Comparison of ENCODE assay signal across 7 cellular contexts in genomic region chr16:5071341-5071680, GRCh38. TPM values are rescaled to one million over a fixed set of nuclear protein-coding genes. Genes with fewer than 3 reads are reported as not detected.
DNase-seq lines count a peak whose midpoint lies in the region; ATAC-seq, FAIRE-seq and TF ChIP-seq lines count a peak whose summit lies in the region.

No MANE protein-coding gene starts in this region.

- DNase-seq in HFFc6, result no peak
- DNase-seq in stimulated activated naive B cell treated with anti-CD40 and anti-IgM and Interleukin-4, amounts not matched to agents 10 μg/mL and 1 μg/mL and 100 μg/mL, for 72 hours, result no peak
- no peak for DNase-seq in RCC 7860 (ENCODE audit: low spot score)

- peak overlapping the region; percentile 97 for H3K27ac Mint-ChIP-seq in HFFc6
- H3K27ac Mint-ChIP-seq in activated T-helper 17 cell treated with anti-CD3 and anti-CD28 coated beads, Interleukin-2, amount 50 U/mL, for 72 hours, result peak overlapping the region; percentile 98
- H3K27ac Mint-ChIP-seq in stimulated activated naive B cell treated with anti-CD40 and anti-IgM and Interleukin-4, amounts not matched to agents 10 μg/mL and 1 μg/mL and 100 μg/mL, for 72 hours, result peak overlapping the region; percentile 94

- peaks cover 23% of the 10 kb centered on the region for H3K4me1 Mint-ChIP-seq in HFFc6 (ENCODE audit: low read depth)
- H3K4me1 Mint-ChIP-seq in activated T-helper 17 cell treated with anti-CD3 and anti-CD28 coated beads, Interleukin-2, amount 50 U/mL, for 72 hours, result peaks cover 14% of the 10 kb centered on the region
- peaks cover 21 to 29% of the 10 kb centered on the region in 2 donors for H3K4me1 Mint-ChIP-seq in stimulated activated naive B cell treated with anti-CD40 and anti-IgM and Interleukin-4, amounts not matched to agents 10 μg/mL and 1 μg/mL and 100 μg/mL, for 72 hours

- no peak overlapping the region for H3K27ac ChIP-seq in iPS-20b (ENCODE audit: low read length)

- no peak overlapping the region for H3K9ac ChIP-seq in iPS-20b (ENCODE audit: low read depth, low read length)

- peak overlapping the region; percentile 98 for H3K4me3 Mint-ChIP-seq in HFFc6
- peak overlapping the region; percentile 97 for H3K4me3 Mint-ChIP-seq in activated T-helper 17 cell treated with anti-CD3 and anti-CD28 coated beads, Interleukin-2, amount 50 U/mL, for 72 hours
- H3K4me3 Mint-ChIP-seq in stimulated activated naive B cell treated with anti-CD40 and anti-IgM and Interleukin-4, amounts not matched to agents 10 μg/mL and 1 μg/mL and 100 μg/mL, for 72 hours, result peak overlapping the region; percentile 89 to 96

- peaks cover 6% of the 10 kb centered on the region for H3K27me3 Mint-ChIP-seq in HFFc6 (ENCODE audit: insufficient read depth)
- no peaks in the 10 kb centered on the region for H3K27me3 Mint-ChIP-seq in activated T-helper 17 cell treated with anti-CD3 and anti-CD28 coated beads, Interleukin-2, amount 50 U/mL, for 72 hours
- no peaks in the 10 kb centered on the region for H3K27me3 Mint-ChIP-seq in stimulated activated naive B cell treated with anti-CD40 and anti-IgM and Interleukin-4, amounts not matched to agents 10 μg/mL and 1 μg/mL and 100 μg/mL, for 72 hours

- H3K27me3 ChIP-seq in iPS-20b (ENCODE audit: insufficient read depth, low read length), result no peaks in the 10 kb centered on the region

- H3K4me1 ChIP-seq in iPS-20b (ENCODE audit: insufficient read depth, low read length), result 0 out of 2 replicates have a peak, but pooled peaks cover 4% of the 10 kb centered on the region

- no peak for ATAC-seq in activated T-helper 17 cell treated with anti-CD3 and anti-CD28 coated beads, Interleukin-2, amount 50 U/mL, for 72 hours (replicated peaks)
- ATAC-seq in stimulated activated naive B cell treated with anti-CD40 and anti-IgM and Interleukin-4, amounts not matched to agents 10 μg/mL and 1 μg/mL and 100 μg/mL, for 72 hours (replicated peaks), result no peak
- ATAC-seq in HG02973 (IDR thresholded peaks at IDR 0.05; ENCODE audit: unreplicated experiment) (no peak), HG03108 (IDR thresholded peaks at IDR 0.05; ENCODE audit: unreplicated experiment) (no peak)

- H3K4me3 ChIP-seq in iPS-20b (ENCODE audit: low read length), result peak overlapping the region; percentile 97; the same call in 1 of the 2 replicates

- H3K36me3 ChIP-seq in iPS-20b (ENCODE audit: insufficient read depth, low read depth, low read length), result peaks cover 27% of the 10 kb centered on the region

- H3K9me3 ChIP-seq in iPS-20b (ENCODE audit: insufficient read depth, low read depth, low read length), result no peaks in the 10 kb centered on the region

- H3K9me3 Mint-ChIP-seq in HFFc6, result no peaks in the 10 kb centered on the region
- no peaks in the 10 kb centered on the region for H3K9me3 Mint-ChIP-seq in activated T-helper 17 cell treated with anti-CD3 and anti-CD28 coated beads, Interleukin-2, amount 50 U/mL, for 72 hours
- no peaks in the 10 kb centered on the region for H3K9me3 Mint-ChIP-seq in stimulated activated naive B cell treated with anti-CD40 and anti-IgM and Interleukin-4, amounts not matched to agents 10 μg/mL and 1 μg/mL and 100 μg/mL, for 72 hours

- TF ChIP-seq CTCF in HFFc6 (IDR thresholded peaks at IDR 0.05), result no peak

- FAIRE-seq in RCC 7860 (lab: Jason Lieb, UNC), result no peak

- peaks cover 11% of the 10 kb centered on the region; the same call in 1 of the 2 replicates for H3K36me3 Mint-ChIP-seq in HFFc6 (ENCODE audit: low read depth)
- H3K36me3 Mint-ChIP-seq in activated T-helper 17 cell treated with anti-CD3 and anti-CD28 coated beads, Interleukin-2, amount 50 U/mL, for 72 hours (ENCODE audit: low read depth), result peaks cover 32% of the 10 kb centered on the region
- peaks cover 15 to 23% of the 10 kb centered on the region in 2 donors for H3K36me3 Mint-ChIP-seq in stimulated activated naive B cell treated with anti-CD40 and anti-IgM and Interleukin-4, amounts not matched to agents 10 μg/mL and 1 μg/mL and 100 μg/mL, for 72 hours

RNA-seq across cellular contexts. Expression of gene ALG1, which starts 0.3 kb away (rescaled TPM):
- 10 to 100 TPM; 43.5 to 51.3 (median 47.4) TPM for total RNA-seq in HFFc6 (2021; fragmentation: NEBNext Ultra II Directional; extraction: Animal tissue kit (Norgen Biotek cat#: 25700))
- 10 to 100 TPM; 15.1 to 38.1 TPM for total RNA-seq in activated T-helper 17 cell treated with anti-CD3 and anti-CD28 coated beads, Interleukin-2, amount 50 U/mL, for 72 hours

RNA-seq across cellular contexts. Expression of gene C16orf89, which starts 5.6 kb away (rescaled TPM):
- not detected for total RNA-seq in HFFc6 (2021; fragmentation: NEBNext Ultra II Directional; extraction: Animal tissue kit (Norgen Biotek cat#: 25700))
- not detected for total RNA-seq in activated T-helper 17 cell treated with anti-CD3 and anti-CD28 coated beads, Interleukin-2, amount 50 U/mL, for 72 hours

RNA-seq across cellular contexts. Expression of gene EEF2KMT, which starts 26.3 kb away (rescaled TPM):
- 10 to 100 TPM; 13.7 to 20.1 (median 15.9) TPM for total RNA-seq in HFFc6 (2021; fragmentation: NEBNext Ultra II Directional; extraction: Animal tissue kit (Norgen Biotek cat#: 25700))
- 10 to 100 TPM in 1 of 2 donors, 1 to 10 TPM in 1; 7.3 to 11.7 TPM for total RNA-seq in activated T-helper 17 cell treated with anti-CD3 and anti-CD28 coated beads, Interleukin-2, amount 50 U/mL, for 72 hours

RNA-seq across cellular contexts. Expression of gene NAGPA, which starts 37.6 kb away (rescaled TPM):
- 10 to 100 TPM; 14.4 to 18.7 (median 16.4) TPM for total RNA-seq in HFFc6 (2021; fragmentation: NEBNext Ultra II Directional; extraction: Animal tissue kit (Norgen Biotek cat#: 25700))
- 10 to 100 TPM in 1 of 2 donors, 1 to 10 TPM in 1; 8.5 to 18.6 TPM for total RNA-seq in activated T-helper 17 cell treated with anti-CD3 and anti-CD28 coated beads, Interleukin-2, amount 50 U/mL, for 72 hours
